ENCODE assay signal across 18 cellular contexts in genomic region chr20:63787302-63787701, GRCh38. TPM values are rescaled to one million over a fixed set of nuclear protein-coding genes. Genes with fewer than 3 reads are reported as not detected.
DNase-seq lines count a peak whose midpoint lies in the region; ATAC-seq and TF ChIP-seq lines count a peak whose summit lies in the region.
"Had no signal": no experiment of that assay in that cellular context is flagged by ENCODE, and none has a peak within 500 bp of the region (broad histone marks: within the 10 kb centered on the region; RNA-seq: fewer than 3 reads in every experiment).

No MANE protein-coding gene starts in this region.

- POLR2A ChIA-PET in OCI-LY7 (lab: Charles Lee): interaction anchor here (1.0 kb wide), 1 partner anchor 77 kb away, joined by 4 read pairs; no protein-coding TSS in a partner anchor

- peak; percentile 54 for DNase-seq in OCI-LY7 (ENCODE audit: low spot score)
- DNase-seq in Right ventricle myocardium superior: peak; percentile 68
- peak in 2 of 3 donors; percentile 73 to 78 for DNase-seq in right cardiac atrium
- DNase-seq in retina: no peak
- DNase-seq in NCI-H2107 treated with DMSO at 0.1 percent for 48 hours (lab: John Stamatoyannopoulos, UW; ENCODE audit: unreplicated experiment): no peak
- no peak for DNase-seq in DMS53 treated with DMSO at 0.1 percent for 48 hours (lab: John Stamatoyannopoulos, UW; ENCODE audit: unreplicated experiment)
- no peak for DNase-seq in GM19238 (ENCODE audit: insufficient read length, low spot score)
- DNase-seq: BE2C; CD8-positive, alpha-beta memory T cell; DMS79; IMR-90; NCI-H1092; NCI-H1436 treated with DMSO at 0.1 percent for 48 hours; NCI-H2029; NCI-H2171; NCI-H526 had no signal

- H3K36me3 ChIP-seq in BLaER1: no peaks in the 10 kb centered on the region
- no peaks in the 10 kb centered on the region for H3K36me3 ChIP-seq in OCI-LY7 (ENCODE audit: insufficient read depth, low read length)
- H3K36me3 ChIP-seq: BE2C had no signal

- H3K4me2 ChIP-seq in BLaER1 (peak overlapping the region; percentile 85), OCI-LY7 (ENCODE audit: low read length) (peak overlapping the region; percentile 50)

- ATAC-seq in Right ventricle myocardium superior (ENCODE audit: poor library complexity) (peak; percentile 87), right cardiac atrium (peak; percentile 70 to 83)
- ATAC-seq: Panc1 had no signal

- H3K9me2 ChIP-seq in OCI-LY7 (ENCODE audit: insufficient read depth, low read length): no peaks in the 10 kb centered on the region

- no peaks in the 10 kb centered on the region for H3K79me2 ChIP-seq in OCI-LY7 (ENCODE audit: insufficient read depth, low read depth, low read length)

- H4K20me1 ChIP-seq in BLaER1: no peaks in the 10 kb centered on the region
- H4K20me1 ChIP-seq in OCI-LY7 (ENCODE audit: insufficient read depth, low read length): no peaks in the 10 kb centered on the region

- H3K27ac ChIP-seq in BLaER1 (peak overlapping the region; percentile 81), OCI-LY7 (ENCODE audit: low read depth, low read length, poor library complexity, severe bottlenecking) (peak overlapping the region; percentile 21), right cardiac atrium (ENCODE audit: low read length) (peak overlapping the region; percentile 83)

- CTCF ChIA-PET in OCI-LY7 (lab: Charles Lee; ENCODE audit: unreplicated experiment): interaction anchor here (0.6 kb wide), 1 partner anchor 249 kb away, joined by 10 read pairs; no protein-coding TSS in a partner anchor

- WGBS in right cardiac atrium: 69% methylated on average over 11 of the region's 11 CpGs

- peak overlapping the region; percentile 59; the same call in 1 of the 2 replicates for H2AFZ ChIP-seq in OCI-LY7 (ENCODE audit: low read length)

- H3K4me3 ChIP-seq in BLaER1 (no peak overlapping the region), OCI-LY7 (ENCODE audit: low read depth, low read length, poor library complexity, severe bottlenecking) (no peak overlapping the region), right cardiac atrium (ENCODE audit: low read length) (no peak overlapping the region)

- H3K9me3 ChIP-seq in BLaER1 (no peaks in the 10 kb centered on the region), OCI-LY7 (ENCODE audit: low read length) (no peaks in the 10 kb centered on the region), right cardiac atrium (ENCODE audit: control insufficient read depth, low read length) (no peaks in the 10 kb centered on the region)
- H3K9me3 ChIP-seq: BE2C had no signal

- H3K9ac ChIP-seq in BLaER1: peak overlapping the region; percentile 57

- intact Hi-C loops in OCI-LY7 (cut with micrococcal nuclease; ENCODE audit: unreplicated experiment) (loop anchor here (2.0 to 5.0 kb wide), 3 partner anchors 77 to 187 kb away; partner anchors contain the start of genes ARFRP1, TPD52L2 and ZGPAT), Right ventricle myocardium superior (cut with DNase I) (loop anchor here (5.0 kb wide), 1 partner anchor 75 kb away; the partner anchor contains the start of gene ABHD16B), right cardiac atrium (cut with DNase I) (loop anchor here in 2 of 4 donors (2.0 to 10.0 kb wide), 3 partner anchors 75 to 253 kb away; partner anchors contain the start of genes ABHD16B (in 1 of the 2), PTK6 (in 1 of the 2) and TPD52L2 (in 1 of the 2))

- no peak for TF ChIP-seq CTCF in OCI-LY7 (conservative IDR thresholded peaks at IDR 0.05; ENCODE audit: low read length)

- H3K4me1 ChIP-seq in BLaER1: peaks cover 98% of the 10 kb centered on the region
- H3K4me1 ChIP-seq in OCI-LY7 (ENCODE audit: insufficient read depth, low read length, poor library complexity, severe bottlenecking): peaks cover 28% of the 10 kb centered on the region
- H3K4me1 ChIP-seq in right cardiac atrium (ENCODE audit: control insufficient read depth, insufficient read depth, low read length): peaks cover 7% of the 10 kb centered on the region
- H3K4me1 ChIP-seq: BE2C had no signal

- H3K27me3 ChIP-seq in BLaER1 (no peaks in the 10 kb centered on the region), right cardiac atrium (ENCODE audit: control insufficient read depth, insufficient read depth) (no peaks in the 10 kb centered on the region)
- H3K27me3 ChIP-seq: BE2C had no signal

- no TSS peak for BruUV-seq in OCI-LY7 (replicated peaks; lab: Mats Ljungman, UMichigan)

RNA-seq across cellular contexts. Expression of gene ZBTB46, which starts 43.8 kb away (rescaled TPM):
- total RNA-seq in OCI-LY7 (2014; rRNA removed; shearing (Covaris generic)): 0.57 and 1.3 TPM in 2 replicates
- 0.67 and 1.1 TPM in 2 replicates for total RNA-seq in OCI-LY7 (2022)
- 13.5 TPM for total RNA-seq in Right ventricle myocardium superior
- 10 to 100 TPM; 14.4 to 18.1 (median 16.3) TPM for total RNA-seq in right cardiac atrium
- polyA plus RNA-seq in right cardiac atrium: 6.7 TPM

RNA-seq across cellular contexts. Expression of gene SLC2A4RG, which starts 47.7 kb away (rescaled TPM):
- 69.8 and 77.9 TPM in 2 replicates for total RNA-seq in OCI-LY7 (2014; rRNA removed; shearing (Covaris generic))
- total RNA-seq in OCI-LY7 (2022) (110 and 113 TPM in 2 replicates), Right ventricle myocardium superior (95.0 TPM), right cardiac atrium (10 to 100 TPM; 42.7 to 69.1 (median 50.1) TPM)
- polyA plus RNA-seq in right cardiac atrium: 39.2 TPM

RNA-seq across cellular contexts. Expression of gene LIME1, which starts 50.8 kb away (rescaled TPM):
- 66.3 and 76.4 TPM in 2 replicates for total RNA-seq in OCI-LY7 (2014; rRNA removed; shearing (Covaris generic))
- total RNA-seq in OCI-LY7 (2022) (67.9 and 75.6 TPM in 2 replicates), Right ventricle myocardium superior (1.6 TPM), right cardiac atrium (1 to 10 TPM; 2.1 to 2.9 (median 2.7) TPM)
- 2.7 TPM for polyA plus RNA-seq in right cardiac atrium

Comparison
In these comparisons a context has a peak if more than half of its experiments do, and no peak if none do; other contexts are left out.
1. H3K27ac ChIP-seq: peak in every context shown above with its lines; median percentile 83 in right cardiac atrium; 81 in BLaER1; 21 in OCI-LY7.
2. DNase-seq: peak in OCI-LY7 (single experiment), Right ventricle myocardium superior (single experiment) and right cardiac atrium (2 of 3); none in retina (single experiment), NCI-H2107 treated with DMSO at 0.1 percent for 48 hours (single experiment), DMS53 treated with DMSO at 0.1 percent for 48 hours (single experiment) and GM19238 (single experiment).
3. RNA of gene LIME1, which starts 50.8 kb away (total RNA-seq): 66.3 to 76.4 TPM in OCI-LY7; 2.1 to 2.9 TPM in right cardiac atrium and 1.6 TPM in Right ventricle myocardium superior (single experiment); every median in the first group is over 10 times any median in the second.